In the genomic region with DNA sequence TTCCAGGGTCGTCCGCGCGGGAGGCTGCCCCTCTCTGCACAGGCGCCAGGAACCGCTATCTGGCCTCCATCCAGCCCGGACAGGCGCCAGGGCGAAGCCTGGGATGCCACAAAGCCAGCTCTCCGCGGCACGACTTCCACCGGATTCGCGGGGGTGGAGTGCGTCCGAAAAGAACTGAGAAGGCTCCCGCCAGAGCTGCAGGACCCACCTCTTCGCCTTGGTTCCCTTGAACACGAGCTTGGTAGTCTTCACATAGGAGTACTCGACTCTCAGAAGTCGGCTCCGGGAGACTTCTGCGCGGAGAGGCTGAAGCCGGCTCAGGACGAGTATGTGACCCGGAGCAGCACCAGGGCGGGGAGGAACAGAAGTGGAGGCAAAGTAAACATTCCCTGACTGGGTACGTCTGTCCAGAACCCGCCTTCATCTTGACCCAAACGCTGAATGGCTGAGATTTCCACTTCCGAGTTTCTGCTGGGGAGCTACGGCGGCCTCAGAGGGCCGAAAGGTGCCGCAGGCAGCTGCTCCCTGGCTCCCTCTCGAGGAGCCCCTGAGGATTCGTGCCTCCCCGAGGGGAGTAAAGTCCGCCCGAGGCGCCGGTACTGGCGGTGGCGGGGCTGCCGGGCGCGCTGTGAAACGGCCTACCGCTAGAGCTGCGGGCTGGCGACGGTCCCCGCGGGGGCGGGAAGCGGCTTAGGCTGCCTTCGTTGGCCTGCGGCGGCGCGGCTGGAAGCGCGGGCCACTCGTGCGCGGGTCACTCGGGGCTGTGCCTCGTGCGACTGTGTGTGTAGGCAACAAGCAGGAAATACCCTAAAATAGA, we compare ENCODE assay signal across 7 cellular contexts.
A peak's percentile ranks its signal among the peaks of the same experiment; 100 is the strongest.
DNase-seq lines count a peak whose midpoint lies in the region; ATAC-seq, FAIRE-seq and TF ChIP-seq lines count a peak whose summit lies in the region.
"Not testable (repeated sequence)": the region's sequence is repeated elsewhere in the genome, so short reads cannot be mapped to it uniquely, and the experiment has no call there.

No MANE protein-coding gene starts in this region.

- WGBS in H1 (ENCODE audit: extremely low coverage in 1 of 2, insufficient coverage in 1 of 2, insufficient read length in 1 of 2, insufficient replicate concordance in 2 of 2, low coverage in 1 of 2, low lambda C conversion rate in 2 of 2, missing lambda C conversion rate in 1 of 2), 2 experiments: 88% methylated on average over 43 of the region's 71 CpGs; no CpG with 5 or more reads in 1 of the 2 experiments

- CTCF ChIA-PET in H1 (lab: Charles Lee; ENCODE audit: partially characterized antibody): not testable (repeated sequence)

- not testable (repeated sequence) for H3K4me1 ChIP-seq in H1 (replicated peaks in 1 of 4; ENCODE audit: control insufficient read depth in 3 of 4, insufficient read depth in 4 of 4, low read length in 3 of 4)

- H2BK20ac ChIP-seq in H1 (ENCODE audit: low read length): not testable (repeated sequence)

- not testable (repeated sequence) for TF ChIP-seq RAD21 in H1 (IDR thresholded peaks at IDR 0.05 in 1 of 2, conservative IDR thresholded peaks at IDR 0.05 in 1 of 2; ENCODE audit: low read depth in 2 of 2, low read length in 2 of 2)

- not testable (repeated sequence) for H3K23me2 ChIP-seq in H1 (ENCODE audit: low read depth, low read length)

- H3K36me3 ChIP-seq in H1 (ENCODE audit: control insufficient read depth in 2 of 4, insufficient read depth in 4 of 4, low read length in 3 of 4): not testable (repeated sequence)

- H3K14ac ChIP-seq in H1 (ENCODE audit: insufficient read length): not testable (repeated sequence)

- H4K20me1 ChIP-seq in H1 (replicated peaks in 1 of 2; ENCODE audit: control insufficient read depth in 1 of 2, insufficient read depth in 2 of 2, low read length in 2 of 2): not testable (repeated sequence)

- not testable (repeated sequence) for H3K27ac ChIP-seq in H1 (ENCODE audit: low read depth, low read length)

- H3K9ac ChIP-seq in H1 (replicated peaks in 1 of 4; ENCODE audit: extremely low read depth in 1 of 4, low read depth in 3 of 4, low read length in 3 of 4): not testable (repeated sequence)

- H2AFZ ChIP-seq in H1 (ENCODE audit: low read length): not testable (repeated sequence)

- not testable (repeated sequence) for H3K27me3 ChIP-seq in H1 (replicated peaks in 1 of 4; ENCODE audit: control insufficient read depth in 3 of 4, extremely low read depth in 1 of 4, insufficient read depth in 3 of 4, low read length in 3 of 4)

- TF ChIP-seq EP300 in H1 (IDR thresholded peaks at IDR 0.05; ENCODE audit: borderline replicate concordance in 1 of 2, low read depth in 2 of 2, low read length in 2 of 2): not testable (repeated sequence)

- not testable (repeated sequence) for TF ChIP-seq POLR2A in NB4 (IDR thresholded peaks at IDR 0.05; ENCODE audit: extremely low read depth, insufficient read length); H1 (IDR thresholded peaks at IDR 0.05; ENCODE audit: control extremely low read depth in 1 of 2, low read depth in 2 of 2, low read length in 2 of 2)

- H2BK12ac ChIP-seq in H1 (ENCODE audit: low read depth, low read length): not testable (repeated sequence)

- not testable (repeated sequence) for H4K91ac ChIP-seq in H1 (replicated peaks; ENCODE audit: insufficient read length, low read length)

- H3K79me2 ChIP-seq in H1 (ENCODE audit: control insufficient read depth in 1 of 2, insufficient read depth in 2 of 2, low read length in 2 of 2): not testable (repeated sequence)

- H2BK5ac ChIP-seq in H1 (ENCODE audit: low read depth, low read length): not testable (repeated sequence)

- H3K18ac ChIP-seq in H1 (ENCODE audit: extremely low read depth, low read length): not testable (repeated sequence)

- H3K23ac ChIP-seq in H1 (ENCODE audit: insufficient read length): not testable (repeated sequence)

- not testable (repeated sequence) for H2AK5ac ChIP-seq in H1 (ENCODE audit: low read depth, low read length)

- H4K5ac ChIP-seq in H1 (ENCODE audit: insufficient read length, low read depth, low read length): not testable (repeated sequence)

- H3K4me3 ChIP-seq in NB4 (ENCODE audit: low read depth, low read length) (peak overlapping the region; percentile 59), H1 (ENCODE audit: extremely low read depth in 1 of 4, insufficient read depth in 2 of 4, low read depth in 3 of 4, low read length in 4 of 4) (peak overlapping the region in 1 of 4 experiments; percentile 81; a peak in 2 of 8 replicates)

- POLR2A ChIA-PET in H1 (lab: Charles Lee; ENCODE audit: partially characterized antibody): not testable (repeated sequence)

- FAIRE-seq in H1 (lab: Jason Lieb, UNC): not testable (repeated sequence)

- H2BK15ac ChIP-seq in H1 (ENCODE audit: low read length): not testable (repeated sequence)

- peak overlapping the region; percentile 68 for H4K8ac ChIP-seq in H1 (ENCODE audit: extremely low read depth, insufficient read depth, low read length)

- peak; percentile 15 for TF ChIP-seq CTCF in NB4 (IDR thresholded peaks at IDR 0.05; ENCODE audit: low read depth, low read length)
- TF ChIP-seq CTCF in H1 (IDR thresholded peaks at IDR 0.05; ENCODE audit: control extremely low read depth in 1 of 3, insufficient read depth in 1 of 3, low read depth in 1 of 3, low read length in 3 of 3): not testable (repeated sequence)

- ATAC-seq in GM18511 (IDR thresholded peaks at IDR 0.05; ENCODE audit: unreplicated experiment) (peak; percentile 100), HG02759 (IDR thresholded peaks at IDR 0.05; ENCODE audit: unreplicated experiment) (peak; percentile 99)

- peak overlapping the region in 1 of 2 experiments; percentile 37; a peak in 2 of 4 replicates for H3K4me2 ChIP-seq in H1 (ENCODE audit: insufficient read depth in 1 of 2, low read depth in 2 of 2, low read length in 2 of 2)

- H2BK120ac ChIP-seq in H1 (replicated peaks; ENCODE audit: low read depth, low read length): not testable (repeated sequence)

- H3K56ac ChIP-seq in H1 (replicated peaks; ENCODE audit: insufficient read length, low read depth, low read length): not testable (repeated sequence)

- not testable (repeated sequence) for H3K79me1 ChIP-seq in H1 (ENCODE audit: low read depth, low read length)

- peaks cover 6 to 20% of the 10 kb centered on the region in 2 experiments; a peak in 2 of 4 replicates for H3K9me3 ChIP-seq in H1 (ENCODE audit: insufficient read depth in 2 of 2, low read depth in 1 of 2, low read length in 1 of 2)

- DNase-seq in NB4 (ENCODE audit: low read depth) (peak; percentile 61), activated T-cell treated with anti-CD3 and anti-CD28 coated beads for 48 hours (ENCODE audit: low read depth) (peak; percentile 77), H1 (ENCODE audit: low read depth in 1 of 2, low spot score in 2 of 2) (peak; percentile 57 to 65), left kidney (ENCODE audit: low read depth, low spot score) (peak; percentile 95)
- DNase-seq in stimulated activated CD4-positive, alpha-beta T cell treated with anti-CD3 and anti-CD28 coated beads, Interleukin-12 subunit alpha, Interleukin-12 subunit beta, amount 100 ng/mL, for 48 hours (ENCODE audit: low read depth in 2 of 3, low spot score in 1 of 3): peak; percentile 69 to 75 (median 70)

- not testable (repeated sequence) for H3K4ac ChIP-seq in H1 (replicated peaks; ENCODE audit: insufficient read length, low read depth, low read length)
